ENCODE assay signal across 1 cellular context in genomic region chr14:92925446-92925845, GRCh38.
TF ChIP-seq lines count a peak whose summit lies in the region.

No MANE protein-coding gene starts in this region.

TF ChIP-seq in HepG2, 621 proteins besides CTCF, POLR2A, EP300 and RAD21 (continued from another document):
- no peak for TF ChIP-seq ZNF687 (CRISPR knock-in tag; IDR thresholded peaks at IDR 0.05)
